8 cellular contexts compared by ENCODE assay signal in genomic region chr3:66138336-66139234, GRCh38.
A peak's percentile ranks its signal among the peaks of the same experiment; 100 is the strongest.
DNase-seq lines count a peak whose midpoint lies in the region; ATAC-seq and TF ChIP-seq lines count a peak whose summit lies in the region.

No MANE protein-coding gene starts in this region.

- peak; percentile 79 for DNase-seq in ELR (ENCODE audit: low read depth)
- peak; percentile 66 for DNase-seq in HFF-Myc (ENCODE audit: extremely low read depth, low read depth)
- peak; percentile 38 for DNase-seq in NCI-H510A treated with DMSO at 0.1 percent for 48 hours (lab: John Stamatoyannopoulos, UW)
- DNase-seq in astrocyte of the hippocampus (ENCODE audit: low read depth, low spot score), result peak; percentile 83
- peak; percentile 28 to 38 for DNase-seq in hippocampal formation (lab: John Stamatoyannopoulos, UW)
- peak; percentile 3 for DNase-seq in stimulated activated naive B cell treated with anti-CD40 and anti-IgM and Interleukin-4, amounts not matched to agents 10 μg/mL and 1 μg/mL and 100 μg/mL, for 72 hours

- peaks cover 5 to 12% of the 10 kb centered on the region in 2 donors for H3K27me3 Mint-ChIP-seq in stimulated activated naive B cell treated with anti-CD40 and anti-IgM and Interleukin-4, amounts not matched to agents 10 μg/mL and 1 μg/mL and 100 μg/mL, for 72 hours

- no peak overlapping the region for H3K27ac Mint-ChIP-seq in stimulated activated naive B cell treated with anti-CD40 and anti-IgM and Interleukin-4, amounts not matched to agents 10 μg/mL and 1 μg/mL and 100 μg/mL, for 72 hours

- H3K4me1 Mint-ChIP-seq in stimulated activated naive B cell treated with anti-CD40 and anti-IgM and Interleukin-4, amounts not matched to agents 10 μg/mL and 1 μg/mL and 100 μg/mL, for 72 hours, result no peaks in the 10 kb centered on the region

- H3K4me3 Mint-ChIP-seq in stimulated activated naive B cell treated with anti-CD40 and anti-IgM and Interleukin-4, amounts not matched to agents 10 μg/mL and 1 μg/mL and 100 μg/mL, for 72 hours, result no peak overlapping the region

- no peaks in the 10 kb centered on the region for H3K36me3 Mint-ChIP-seq in stimulated activated naive B cell treated with anti-CD40 and anti-IgM and Interleukin-4, amounts not matched to agents 10 μg/mL and 1 μg/mL and 100 μg/mL, for 72 hours

- ATAC-seq in stimulated activated naive B cell treated with anti-CD40 and anti-IgM and Interleukin-4, amounts not matched to agents 10 μg/mL and 1 μg/mL and 100 μg/mL, for 72 hours (replicated peaks), result peak in 1 of 2 donors; percentile 52
- ATAC-seq in HG03135 (IDR thresholded peaks at IDR 0.05; ENCODE audit: unreplicated experiment) (no peak), GM18511 (IDR thresholded peaks at IDR 0.05; ENCODE audit: unreplicated experiment) (no peak)

- H3K4me3 ChIP-seq in HFF-Myc (replicated peaks; ENCODE audit: low read depth, low read length), result no peak overlapping the region

- peak; percentile 77 for TF ChIP-seq CTCF in HFF-Myc (IDR thresholded peaks at IDR 0.05; ENCODE audit: low read depth, low read length, missing control alignments)

- peaks cover 0 to 2% of the 10 kb centered on the region in 2 donors for H3K9me3 Mint-ChIP-seq in stimulated activated naive B cell treated with anti-CD40 and anti-IgM and Interleukin-4, amounts not matched to agents 10 μg/mL and 1 μg/mL and 100 μg/mL, for 72 hours

Comparison
In these comparisons a context has a peak if more than half of its experiments do, and no peak if none do; other contexts are left out.
1. DNase-seq: peak in every context shown above with its lines; median percentile 83 in astrocyte of the hippocampus; 79 in ELR; 66 in HFF-Myc; 38 in NCI-H510A treated with DMSO at 0.1 percent for 48 hours; 33 in hippocampal formation; 3 in stimulated activated naive B cell treated with anti-CD40 and anti-IgM and Interleukin-4, amounts not matched to agents 10 μg/mL and 1 μg/mL and 100 μg/mL, for 72 hours.